Comparison of ENCODE assay signal across 17 cellular contexts in the genomic region with DNA sequence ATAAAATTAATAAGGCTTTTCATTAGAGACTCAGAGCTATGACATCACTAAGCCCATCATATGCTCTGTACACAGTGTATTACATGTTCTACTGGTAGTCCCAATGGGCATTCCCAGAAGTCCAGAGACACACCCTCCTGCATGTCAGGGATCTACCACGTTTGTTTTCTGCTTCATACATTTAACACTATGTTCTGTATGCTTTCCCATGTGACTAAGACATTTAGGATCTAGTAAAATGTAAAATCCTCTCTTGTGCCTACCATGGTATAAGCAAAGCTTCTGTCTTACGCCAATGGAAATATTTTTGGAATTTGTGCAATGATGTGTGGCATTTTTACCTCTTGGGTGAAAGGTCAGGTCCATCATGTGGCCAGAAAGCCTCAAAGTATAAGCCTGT.
A peak's percentile ranks its signal among the peaks of the same experiment; 100 is the strongest.
DNase-seq lines count a peak whose midpoint lies in the region; ATAC-seq and TF ChIP-seq lines count a peak whose summit lies in the region.
"Had no signal": no experiment of that assay in that cellular context is flagged by ENCODE, and none has a peak within 500 bp of the region (broad histone marks: within the 10 kb centered on the region; RNA-seq: fewer than 3 reads in every experiment).

No MANE protein-coding gene starts in this region.

- no TSS peak for BruUV-seq in MCF 10A (replicated peaks; lab: Mats Ljungman, UMichigan)

- H3K36me3 ChIP-seq in heart left ventricle (peaks cover 0 to 4% (median 0%) of the 10 kb centered on the region in 9 donors), gastroesophageal sphincter (peaks cover 0 to 9% of the 10 kb centered on the region in 2 donors)
- H3K36me3 ChIP-seq: BLaER1, HAP-1 had no signal

- H3K27me3 ChIP-seq in heart left ventricle, result no peaks in the 10 kb centered on the region
- H3K27me3 ChIP-seq in gastroesophageal sphincter, result no peaks in the 10 kb centered on the region
- H3K27me3 ChIP-seq: BLaER1 had no signal

- no peaks in the 10 kb centered on the region for H3K27me3 Mint-ChIP-seq in MCF 10A (ENCODE audit: insufficient read depth, unreplicated experiment)

- H3K9me3 ChIP-seq in heart left ventricle (no peaks in the 10 kb centered on the region), gastroesophageal sphincter (no peaks in the 10 kb centered on the region)
- H3K9me3 ChIP-seq: BLaER1, HAP-1 had no signal

- POLR2A ChIA-PET in MCF 10A (lab: Yijun Ruan, JAX), result interaction anchor here (0.6 to 2.2 kb wide), 9 partner anchors 10 to 413 kb away, joined by 3 to 7 read pairs (median 3); no protein-coding TSS in a partner anchor

- intact Hi-C loops in Right ventricle myocardium superior (cut with DNase I) (no loop called here), heart left ventricle (cut with DNase I) (no loop called here), MCF 10A (cut with micrococcal nuclease) (no loop called here)

- no peaks in the 10 kb centered on the region for H3K9me3 Mint-ChIP-seq in MCF 10A (ENCODE audit: unreplicated experiment)
- H3K9me3 Mint-ChIP-seq: activated T-helper 1 cell treated with anti-CD3 and anti-CD28 coated beads, Interleukin-12 subunit alpha, Interleukin-12 subunit beta, Interleukin-2, Interleukin-4 antibody, amounts not matched to agents 30 ng/mL and 10 ng/mL and 1 ng/mL, durations not matched to agents 14 hours and 24 hours and 36 hours had no signal

- no peak for TF ChIP-seq POLR2A in heart left ventricle (IDR thresholded peaks at IDR 0.05)
- TF ChIP-seq POLR2A in gastroesophageal sphincter (IDR thresholded peaks at IDR 0.05), result no peak

- H3K27ac ChIP-seq in heart left ventricle (no peak overlapping the region), gastroesophageal sphincter (no peak overlapping the region)
- H3K27ac ChIP-seq: BLaER1, skin epidermis had no signal

- peak overlapping the region; percentile 67 for H3K27ac Mint-ChIP-seq in MCF 10A (ENCODE audit: low read depth, unreplicated experiment)
- H3K27ac Mint-ChIP-seq: activated T-helper 1 cell treated with anti-CD3 and anti-CD28 coated beads, Interleukin-12 subunit alpha, Interleukin-12 subunit beta, Interleukin-2, Interleukin-4 antibody, amounts not matched to agents 30 ng/mL and 10 ng/mL and 1 ng/mL, durations not matched to agents 14 hours and 24 hours and 36 hours had no signal

- CTCF ChIA-PET in MCF 10A (lab: Yijun Ruan, JAX), result interaction anchor here (0.7 to 2.0 kb wide), 8 partner anchors 21 to 1166 kb away, joined by 3 to 7 read pairs (median 3); no protein-coding TSS in a partner anchor

- H3K4me1 Mint-ChIP-seq in MCF 10A (ENCODE audit: insufficient read depth, unreplicated experiment), result peaks cover 20% of the 10 kb centered on the region

- 62 to 75% (median 68%) methylated on average over 2 of the region's 2 CpGs for WGBS in heart left ventricle, 4 donors
- 44 to 52% methylated on average over 2 of the region's 2 CpGs for WGBS in gastroesophageal sphincter (ENCODE audit: low coverage in 1 of 2), 2 donors

- H3K4me3 ChIP-seq in heart left ventricle (no peak overlapping the region), gastroesophageal sphincter (no peak overlapping the region)
- H3K4me3 ChIP-seq: BLaER1, HAP-1, skin epidermis had no signal

- ATAC-seq in Right ventricle myocardium superior (ENCODE audit: poor library complexity) (peak; percentile 62), heart left ventricle (no peak), gastroesophageal sphincter (peak; percentile 79), SK-N-SH treated with all-trans-retinoic acid at 6 μM for 48 hours (no peak), HG02884 (IDR thresholded peaks at IDR 0.05; ENCODE audit: unreplicated experiment) (no peak), HG03025 (IDR thresholded peaks at IDR 0.05; ENCODE audit: low FRiP score, unreplicated experiment) (no peak), HG03354 (IDR thresholded peaks at IDR 0.05; ENCODE audit: poor library complexity, severe bottlenecking, unreplicated experiment) (no peak)

- H3K4me1 ChIP-seq in heart left ventricle (peaks cover 0 to 3% (median 0%) of the 10 kb centered on the region in 12 donors), gastroesophageal sphincter (peaks cover 0 to 16% (median 4%) of the 10 kb centered on the region in 3 donors)
- H3K4me1 ChIP-seq: BLaER1, HAP-1 had no signal

- TF ChIP-seq EP300 in gastroesophageal sphincter (IDR thresholded peaks at IDR 0.05), result no peak

- TF ChIP-seq CTCF in heart left ventricle (IDR thresholded peaks at IDR 0.05) (no peak), MCF 10A (IDR thresholded peaks at IDR 0.05; ENCODE audit: unreplicated experiment) (no peak), gastroesophageal sphincter (IDR thresholded peaks at IDR 0.05) (no peak)

- no peak overlapping the region for H3K4me3 Mint-ChIP-seq in MCF 10A (ENCODE audit: unreplicated experiment)
- H3K4me3 Mint-ChIP-seq: activated T-helper 1 cell treated with anti-CD3 and anti-CD28 coated beads, Interleukin-12 subunit alpha, Interleukin-12 subunit beta, Interleukin-2, Interleukin-4 antibody, amounts not matched to agents 30 ng/mL and 10 ng/mL and 1 ng/mL, durations not matched to agents 14 hours and 24 hours and 36 hours had no signal

- no peaks in the 10 kb centered on the region for H3K36me3 Mint-ChIP-seq in MCF 10A (ENCODE audit: insufficient read depth, unreplicated experiment)

- DNase-seq in Right ventricle myocardium superior (no peak), heart left ventricle (no peak), MCF 10A (ENCODE audit: unreplicated experiment) (peak; percentile 60)
- DNase-seq: 8988T; activated CD4-positive, CD25-positive, alpha-beta regulatory T cell; NCI-H1105; NCI-H69; stimulated activated CD4-positive, alpha-beta T cell treated with anti-CD3 and anti-CD28 coated beads, Interleukin-4, amount 100 ng/mL, for 1 hour had no signal

TF ChIP-seq in SK-N-SH treated with all-trans-retinoic acid at 6 μM for 48 hours, 23 proteins besides CTCF, POLR2A, EP300 and RAD21 (continues in another document):
- no peak for TF ChIP-seq TCF4 (CRISPR knock-in tag; IDR thresholded peaks at IDR 0.05; ENCODE audit: borderline replicate concordance)
- no peak for TF ChIP-seq SNAI2 (CRISPR knock-in tag; IDR thresholded peaks at IDR 0.05)
- no peak for TF ChIP-seq PPARA (CRISPR knock-in tag; IDR thresholded peaks at IDR 0.05; ENCODE audit: borderline replicate concordance)
- no peak for TF ChIP-seq ZNF8 (CRISPR knock-in tag; IDR thresholded peaks at IDR 0.05)
- TF ChIP-seq GLIS3 (CRISPR knock-in tag; IDR thresholded peaks at IDR 0.05), result no peak
- no peak for TF ChIP-seq OSR1 (CRISPR knock-in tag; IDR thresholded peaks at IDR 0.05)
- no peak for TF ChIP-seq ZNF70 (CRISPR knock-in tag; IDR thresholded peaks at IDR 0.05)
- TF ChIP-seq, protein P1, sequence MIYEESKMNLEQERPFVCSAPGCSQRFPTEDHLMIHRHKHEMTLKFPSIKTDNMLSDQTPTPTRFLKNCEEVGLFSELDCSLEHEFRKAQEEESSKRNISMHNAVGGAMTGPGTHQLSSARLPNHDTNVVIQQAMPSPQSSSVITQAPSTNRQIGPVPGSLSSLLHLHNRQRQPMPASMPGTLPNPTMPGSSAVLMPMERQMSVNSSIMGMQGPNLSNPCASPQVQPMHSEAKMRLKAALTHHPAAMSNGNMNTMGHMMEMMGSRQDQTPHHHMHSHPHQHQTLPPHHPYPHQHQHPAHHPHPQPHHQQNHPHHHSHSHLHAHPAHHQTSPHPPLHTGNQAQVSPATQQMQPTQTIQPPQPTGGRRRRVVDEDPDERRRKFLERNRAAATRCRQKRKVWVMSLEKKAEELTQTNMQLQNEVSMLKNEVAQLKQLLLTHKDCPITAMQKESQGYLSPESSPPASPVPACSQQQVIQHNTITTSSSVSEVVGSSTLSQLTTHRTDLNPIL (CRISPR knock-in tag; IDR thresholded peaks at IDR 0.05; ENCODE audit: low read depth), result no peak
- TF ChIP-seq, protein P2, sequence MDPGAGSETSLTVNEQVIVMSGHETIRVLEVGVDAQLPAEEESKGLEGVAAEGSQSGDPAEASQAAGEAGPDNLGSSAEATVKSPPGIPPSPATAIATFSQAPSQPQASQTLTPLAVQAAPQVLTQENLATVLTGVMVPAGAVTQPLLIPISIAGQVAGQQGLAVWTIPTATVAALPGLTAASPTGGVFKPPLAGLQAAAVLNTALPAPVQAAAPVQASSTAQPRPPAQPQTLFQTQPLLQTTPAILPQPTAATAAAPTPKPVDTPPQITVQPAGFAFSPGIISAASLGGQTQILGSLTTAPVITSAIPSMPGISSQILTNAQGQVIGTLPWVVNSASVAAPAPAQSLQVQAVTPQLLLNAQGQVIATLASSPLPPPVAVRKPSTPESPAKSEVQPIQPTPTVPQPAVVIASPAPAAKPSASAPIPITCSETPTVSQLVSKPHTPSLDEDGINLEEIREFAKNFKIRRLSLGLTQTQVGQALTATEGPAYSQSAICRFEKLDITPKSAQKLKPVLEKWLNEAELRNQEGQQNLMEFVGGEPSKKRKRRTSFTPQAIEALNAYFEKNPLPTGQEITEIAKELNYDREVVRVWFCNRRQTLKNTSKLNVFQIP (CRISPR knock-in tag; IDR thresholded peaks at IDR 0.05; ENCODE audit: borderline replicate concordance, low read depth), result no peak
- TF ChIP-seq, protein P3, sequence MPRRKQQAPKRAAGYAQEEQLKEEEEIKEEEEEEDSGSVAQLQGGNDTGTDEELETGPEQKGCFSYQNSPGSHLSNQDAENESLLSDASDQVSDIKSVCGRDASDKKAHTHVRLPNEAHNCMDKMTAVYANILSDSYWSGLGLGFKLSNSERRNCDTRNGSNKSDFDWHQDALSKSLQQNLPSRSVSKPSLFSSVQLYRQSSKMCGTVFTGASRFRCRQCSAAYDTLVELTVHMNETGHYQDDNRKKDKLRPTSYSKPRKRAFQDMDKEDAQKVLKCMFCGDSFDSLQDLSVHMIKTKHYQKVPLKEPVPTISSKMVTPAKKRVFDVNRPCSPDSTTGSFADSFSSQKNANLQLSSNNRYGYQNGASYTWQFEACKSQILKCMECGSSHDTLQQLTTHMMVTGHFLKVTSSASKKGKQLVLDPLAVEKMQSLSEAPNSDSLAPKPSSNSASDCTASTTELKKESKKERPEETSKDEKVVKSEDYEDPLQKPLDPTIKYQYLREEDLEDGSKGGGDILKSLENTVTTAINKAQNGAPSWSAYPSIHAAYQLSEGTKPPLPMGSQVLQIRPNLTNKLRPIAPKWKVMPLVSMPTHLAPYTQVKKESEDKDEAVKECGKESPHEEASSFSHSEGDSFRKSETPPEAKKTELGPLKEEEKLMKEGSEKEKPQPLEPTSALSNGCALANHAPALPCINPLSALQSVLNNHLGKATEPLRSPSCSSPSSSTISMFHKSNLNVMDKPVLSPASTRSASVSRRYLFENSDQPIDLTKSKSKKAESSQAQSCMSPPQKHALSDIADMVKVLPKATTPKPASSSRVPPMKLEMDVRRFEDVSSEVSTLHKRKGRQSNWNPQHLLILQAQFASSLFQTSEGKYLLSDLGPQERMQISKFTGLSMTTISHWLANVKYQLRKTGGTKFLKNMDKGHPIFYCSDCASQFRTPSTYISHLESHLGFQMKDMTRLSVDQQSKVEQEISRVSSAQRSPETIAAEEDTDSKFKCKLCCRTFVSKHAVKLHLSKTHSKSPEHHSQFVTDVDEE (CRISPR knock-in tag; IDR thresholded peaks at IDR 0.05), result no peak
- TF ChIP-seq ZFP30 (CRISPR knock-in tag; IDR thresholded peaks at IDR 0.05), result no peak
- no peak for TF ChIP-seq RARB (CRISPR knock-in tag; IDR thresholded peaks at IDR 0.05)
- no peak for TF ChIP-seq CSDC2 (CRISPR knock-in tag; IDR thresholded peaks at IDR 0.05)

Comparison
In these comparisons a context has a peak if more than half of its experiments do, and no peak if none do; other contexts are left out.
1. ATAC-seq: peak in Right ventricle myocardium superior (single experiment) and gastroesophageal sphincter (single experiment); none in heart left ventricle (0 of 4), SK-N-SH treated with all-trans-retinoic acid at 6 μM for 48 hours (single experiment), HG02884 (single experiment), HG03025 (single experiment) and HG03354 (single experiment).